Comparison of ENCODE assay signal across 8 cellular contexts in genomic region chr13:50123515-50123861, GRCh38.
DNase-seq lines count a peak whose midpoint lies in the region; ATAC-seq and TF ChIP-seq lines count a peak whose summit lies in the region.

No MANE protein-coding gene starts in this region.

- peak overlapping the region; percentile 99 for H3K27ac ChIP-seq in CD4-positive, CD25-positive, alpha-beta regulatory T cell (ENCODE audit: insufficient read depth, low read length, poor library complexity, severe bottlenecking)
- peak overlapping the region; percentile 99 for H3K27ac ChIP-seq in duodenal mucosa (ENCODE audit: low read depth, low read length)

- H3K9me3 Mint-ChIP-seq in CD4-positive, CD25-positive, alpha-beta regulatory T cell: no peaks in the 10 kb centered on the region
- H3K9me3 Mint-ChIP-seq in neural crest cell: no peaks in the 10 kb centered on the region

- H3K36me3 ChIP-seq in CD4-positive, CD25-positive, alpha-beta regulatory T cell (ENCODE audit: control insufficient read depth, insufficient read depth, low read length): peaks cover 8% of the 10 kb centered on the region
- no peaks in the 10 kb centered on the region for H3K36me3 ChIP-seq in duodenal mucosa (ENCODE audit: control insufficient read depth in 1 of 2, insufficient read depth in 2 of 2, low read length in 2 of 2)

- peak overlapping the region; percentile 93 to 98 (median 95) for H3K27ac Mint-ChIP-seq in CD4-positive, CD25-positive, alpha-beta regulatory T cell
- H3K27ac Mint-ChIP-seq in neural crest cell (ENCODE audit: unreplicated experiment): peak overlapping the region; percentile 17

- H3K4me1 Mint-ChIP-seq in CD4-positive, CD25-positive, alpha-beta regulatory T cell: peaks cover 37 to 69% (median 44%) of the 10 kb centered on the region in 4 donors
- H3K4me1 Mint-ChIP-seq in neural crest cell: peaks cover 42% of the 10 kb centered on the region

- H3K4me3 Mint-ChIP-seq in CD4-positive, CD25-positive, alpha-beta regulatory T cell: peak overlapping the region; percentile 91 to 94 (median 92)
- peak overlapping the region; percentile 93 for H3K4me3 Mint-ChIP-seq in neural crest cell

- H3K36me3 Mint-ChIP-seq in CD4-positive, CD25-positive, alpha-beta regulatory T cell: no peaks in the 10 kb centered on the region
- H3K36me3 Mint-ChIP-seq in neural crest cell (ENCODE audit: low read depth): no peaks in the 10 kb centered on the region

- peak overlapping the region; percentile 61 to 94 for H3K9ac ChIP-seq in duodenal mucosa (ENCODE audit: low read depth in 1 of 2, low read length in 2 of 2)

- H3K9me3 ChIP-seq in CD4-positive, CD25-positive, alpha-beta regulatory T cell (ENCODE audit: control insufficient read depth in 2 of 2, low read length in 2 of 2): no peaks in the 10 kb centered on the region
- H3K9me3 ChIP-seq in duodenal mucosa (ENCODE audit: control insufficient read depth in 1 of 2, low read length in 2 of 2): no peaks in the 10 kb centered on the region

- DNase-seq in CD4-positive, CD25-positive, alpha-beta regulatory T cell: peak in 1 of 3 donors; percentile 61
- DNase-seq in Jurkat, Clone E6-1 (ENCODE audit: low read depth, low spot score): no peak
- DNase-seq in neural crest cell (ENCODE audit: low read depth, low spot score) (no peak), RPMI8226 (no peak)
- DNase-seq in activated effector memory CD4-positive, alpha-beta T cell treated with anti-CD3 and anti-CD28 coated beads, Interleukin-2, amount 50 U/mL, for 16 hours: no peak

- H3K27me3 Mint-ChIP-seq in CD4-positive, CD25-positive, alpha-beta regulatory T cell: peaks cover 18% of the 10 kb centered on the region
- H3K27me3 Mint-ChIP-seq in neural crest cell (ENCODE audit: low read depth): peaks cover 57% of the 10 kb centered on the region

- peaks cover 2% of the 10 kb centered on the region for H3K27me3 ChIP-seq in CD4-positive, CD25-positive, alpha-beta regulatory T cell (ENCODE audit: control insufficient read depth, insufficient read depth, low read length)
- H3K27me3 ChIP-seq in duodenal mucosa (ENCODE audit: control insufficient read depth in 1 of 2, insufficient read depth in 2 of 2, low read length in 2 of 2): peaks cover 7% of the 10 kb centered on the region in 2 donors

- ATAC-seq in CD4-positive, CD25-positive, alpha-beta regulatory T cell (ENCODE audit: low read depth in 2 of 2): no peak
- no peak for ATAC-seq in GM18868 (IDR thresholded peaks at IDR 0.05; ENCODE audit: unreplicated experiment)
- no peak for ATAC-seq in HG03469 (IDR thresholded peaks at IDR 0.05; ENCODE audit: unreplicated experiment)

- peak overlapping the region; percentile 92 for H3K4me3 ChIP-seq in CD4-positive, CD25-positive, alpha-beta regulatory T cell (ENCODE audit: low read depth, low read length)
- peak overlapping the region; percentile 83 for H3K4me3 ChIP-seq in Jurkat, Clone E6-1 (ENCODE audit: low read length)
- H3K4me3 ChIP-seq in duodenal mucosa (ENCODE audit: low read depth in 1 of 2, low read length in 2 of 2): peak overlapping the region; percentile 67 to 88

- no peak for TF ChIP-seq CTCF in neural crest cell (conservative IDR thresholded peaks at IDR 0.05)

- H3K4me1 ChIP-seq in CD4-positive, CD25-positive, alpha-beta regulatory T cell (ENCODE audit: control insufficient read depth, insufficient read depth, low read length, poor library complexity, severe bottlenecking): peaks cover 58% of the 10 kb centered on the region
- H3K4me1 ChIP-seq in duodenal mucosa (ENCODE audit: control insufficient read depth in 1 of 2, insufficient read depth in 2 of 2, low read length in 2 of 2): peaks cover 34 to 40% of the 10 kb centered on the region in 2 donors
